ENCODE assay signal across 17 cellular contexts in the genomic region with DNA sequence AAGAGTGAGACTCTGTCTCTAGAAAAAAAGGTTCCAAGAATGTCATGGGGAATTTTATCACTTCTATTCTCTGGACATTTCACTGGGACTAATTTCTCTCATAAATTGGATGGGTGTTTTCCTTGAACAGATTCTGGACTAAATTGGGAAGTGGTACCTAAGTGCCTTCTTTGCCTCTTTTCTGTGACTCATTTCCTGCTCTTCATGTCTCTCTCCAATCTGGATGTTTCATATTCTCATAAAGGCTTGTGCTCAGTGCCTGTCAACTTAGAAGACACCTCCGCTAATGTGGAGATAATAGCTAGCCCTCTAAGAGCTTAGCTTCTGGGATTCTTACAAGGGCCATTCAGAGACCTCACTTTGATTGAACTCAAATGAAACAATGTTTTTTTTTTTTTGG. TPM values are rescaled to one million over a fixed set of nuclear protein-coding genes. Genes with fewer than 3 reads are reported as not detected.
"Had no signal": no experiment of that assay in that cellular context is flagged by ENCODE, and none has a peak within 500 bp of the region (broad histone marks: within the 10 kb centered on the region; RNA-seq: fewer than 3 reads in every experiment).

No MANE protein-coding gene starts in this region.

- H3K36me3 ChIP-seq: gastrocnemius medialis, heart left ventricle, thyroid gland had no signal

- ATAC-seq: gastrocnemius medialis; naive thymus-derived CD8-positive, alpha-beta T cell; stimulated activated memory B cell treated with anti-CD40 and anti-IgM and Interleukin-4, amounts not matched to agents 10 μg/mL and 1 μg/mL and 100 μg/mL, for 72 hours had no signal

- H3K9me3 ChIP-seq: gastrocnemius medialis, heart left ventricle, thyroid gland had no signal

- H3K4me3 ChIP-seq: dorsolateral prefrontal cortex, gastrocnemius medialis, heart left ventricle, lung, thyroid gland had no signal

- H3K27ac ChIP-seq: dorsolateral prefrontal cortex, gastrocnemius medialis, heart left ventricle, thyroid gland had no signal

- DNase-seq: activated CD4-positive, alpha-beta T cell treated with anti-CD3 and anti-CD28 coated beads, Interleukin-2, amount 50 U/mL, for 1 hour; activated naive CD4-positive, alpha-beta T cell; activated naive CD8-positive, alpha-beta T cell treated with anti-CD3 and anti-CD28 coated beads, Interleukin-2, amount 10 ng/mL, durations not matched to agents 7 days and 5 days; dorsolateral prefrontal cortex; endodermal cell; gastrocnemius medialis; heart left ventricle; immature natural killer cell; naive thymus-derived CD8-positive, alpha-beta T cell; posterior cingulate gyrus; retina; stimulated activated CD4-positive, alpha-beta T cell treated with anti-CD3 and anti-CD28 coated beads, Interleukin-2, amount 100 ng/mL, for 48 hours; thyroid gland had no signal

- H3K4me1 ChIP-seq: gastrocnemius medialis, heart left ventricle, thyroid gland had no signal

- H3K27me3 ChIP-seq: dorsolateral prefrontal cortex, gastrocnemius medialis, heart left ventricle, thyroid gland had no signal

RNA-seq across cellular contexts. Expression of gene IGFBP7, which starts 38.0 kb away (rescaled TPM):
- total RNA-seq: activated CD8-positive, alpha-beta memory T cell treated with anti-CD3 and anti-CD28 coated beads for 36 hours; activated T-helper 1 cell treated with anti-CD3 and anti-CD28 coated beads, Interleukin-12 subunit alpha, Interleukin-12 subunit beta, Interleukin-2, Interleukin-4 antibody, amounts not matched to agents 30 ng/mL and 10 ng/mL and 1 ng/mL, durations not matched to agents 14 hours and 24 hours and 36 hours; naive thymus-derived CD8-positive, alpha-beta T cell had no signal
- polyA plus RNA-seq: naive thymus-derived CD8-positive, alpha-beta T cell had no signal
